Comparison of ENCODE assay signal across 1 cellular context in genomic region chr6:138109042-138109997, GRCh38.
TF ChIP-seq lines count a peak whose summit lies in the region.

No MANE protein-coding gene starts in this region.

TF ChIP-seq in HepG2, 621 proteins besides CTCF, POLR2A, EP300 and RAD21 (continued from another document and continues in another):
- 0 out of 2 replicates have a peak, but pooled peaks have one; percentile 30 for TF ChIP-seq DRAP1 (CRISPR knock-in tag; IDR thresholded peaks at IDR 0.05)
- no peak for TF ChIP-seq CEBPZ (IDR thresholded peaks at IDR 0.05; ENCODE audit: low read length)
- no peak for TF ChIP-seq SAFB2 (CRISPR knock-in tag; IDR thresholded peaks at IDR 0.05; ENCODE audit: borderline replicate concordance, low read depth)
- TF ChIP-seq PBX2 (CRISPR knock-in tag; IDR thresholded peaks at IDR 0.05) = no peak
- no peak for TF ChIP-seq SSRP1 (CRISPR knock-in tag; IDR thresholded peaks at IDR 0.05)
- no peak for TF ChIP-seq GABPA (IDR thresholded peaks at IDR 0.05; ENCODE audit: low read depth, low read length)
- no peak for TF ChIP-seq GABPA (CRISPR knock-in tag; IDR thresholded peaks at IDR 0.05; ENCODE audit: low read depth)
- no peak for TF ChIP-seq HMGA1 (CRISPR knock-in tag; conservative IDR thresholded peaks at IDR 0.05)
- 0 out of 2 replicates have a peak, but pooled peaks have one; percentile 27 for TF ChIP-seq TFE3 (CRISPR knock-in tag; IDR thresholded peaks at IDR 0.05)
- TF ChIP-seq ZBTB37 (CRISPR knock-in tag; IDR thresholded peaks at IDR 0.05) = no peak
- no peak for TF ChIP-seq ASH2L (IDR thresholded peaks at IDR 0.05; ENCODE audit: insufficient read length, low read depth, low read length)
- no peak for TF ChIP-seq TCF7 (IDR thresholded peaks at IDR 0.05; ENCODE audit: low read depth)
- TF ChIP-seq SALL2 (CRISPR knock-in tag; IDR thresholded peaks at IDR 0.05) = no peak
- TF ChIP-seq ZFP62 (CRISPR knock-in tag; IDR thresholded peaks at IDR 0.05) = no peak
- no peak for TF ChIP-seq ZNF710 (CRISPR knock-in tag; IDR thresholded peaks at IDR 0.05; ENCODE audit: borderline replicate concordance)
- peak; percentile 36; the same call in 1 of the 2 replicates for TF ChIP-seq PPARG (CRISPR knock-in tag; conservative IDR thresholded peaks at IDR 0.05)
- TF ChIP-seq POGK (CRISPR knock-in tag; conservative IDR thresholded peaks at IDR 0.05) = 0 out of 2 replicates have a peak, but pooled peaks have one; percentile 32
- TF ChIP-seq BHLHE40 (IDR thresholded peaks at IDR 0.05; ENCODE audit: low read length) = no peak
- TF ChIP-seq ZNF468 (CRISPR knock-in tag; IDR thresholded peaks at IDR 0.05) = no peak
- no peak for TF ChIP-seq SNAPC4 (CRISPR knock-in tag; IDR thresholded peaks at IDR 0.05)
- no peak for TF ChIP-seq RARG (CRISPR knock-in tag; IDR thresholded peaks at IDR 0.05; ENCODE audit: low read depth)
- no peak for TF ChIP-seq ZMAT5 (CRISPR knock-in tag; IDR thresholded peaks at IDR 0.05; ENCODE audit: borderline replicate concordance, low read depth)
- no peak for TF ChIP-seq ZNF800 (CRISPR knock-in tag; IDR thresholded peaks at IDR 0.05)
- TF ChIP-seq KLF9 (CRISPR knock-in tag; IDR thresholded peaks at IDR 0.05; ENCODE audit: low read depth) = no peak
- TF ChIP-seq NR2F6 (IDR thresholded peaks at IDR 0.05) = no peak
- no peak for TF ChIP-seq NR2F6 (CRISPR knock-in tag; IDR thresholded peaks at IDR 0.05)
- peak in 1 of 2 experiments; percentile 62; a peak in 1 of 4 replicates for TF ChIP-seq HMGXB4 (CRISPR knock-in tag; IDR thresholded peaks at IDR 0.05; ENCODE audit: borderline replicate concordance in 1 of 2, low read depth in 1 of 2)
- TF ChIP-seq HES4 (CRISPR knock-in tag; IDR thresholded peaks at IDR 0.05; ENCODE audit: borderline replicate concordance) = no peak
- TF ChIP-seq RBAK (CRISPR knock-in tag; IDR thresholded peaks at IDR 0.05) = no peak
- no peak for TF ChIP-seq CERS6 (CRISPR knock-in tag; IDR thresholded peaks at IDR 0.05)
